ENCODE assay signal across 17 cellular contexts in the genomic region with DNA sequence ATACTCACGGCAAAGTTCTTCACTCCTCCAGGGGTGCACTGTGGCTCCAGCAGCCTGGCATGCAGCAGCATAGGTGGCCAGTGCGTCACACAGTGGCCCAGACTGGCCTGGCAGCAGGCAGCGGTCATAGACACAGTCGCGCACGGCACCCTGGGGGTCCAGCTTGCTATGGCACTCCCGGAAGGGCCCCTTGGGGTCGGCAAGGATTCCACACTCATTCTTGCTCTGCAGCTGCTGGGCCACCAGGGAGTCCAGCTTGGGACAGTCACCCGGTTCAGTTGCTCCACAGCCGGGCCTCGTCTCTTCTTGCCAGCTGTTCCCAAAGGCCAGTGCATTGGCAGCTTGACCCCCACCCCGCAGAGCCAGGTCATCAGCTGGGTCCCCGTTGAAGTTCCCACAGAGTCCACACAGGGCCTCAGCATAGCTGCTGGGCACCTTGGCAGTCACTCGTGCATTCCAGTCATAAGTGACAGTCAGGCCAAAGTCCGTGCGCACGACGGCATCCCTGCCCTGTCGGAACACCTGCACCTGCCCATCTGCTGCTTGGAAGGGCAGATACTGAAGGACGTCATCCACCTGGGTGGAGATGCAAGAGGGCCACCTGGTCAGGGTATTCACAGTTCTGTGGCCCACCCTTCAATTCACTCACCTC. TPM values are rescaled to one million over a fixed set of nuclear protein-coding genes. Genes with fewer than 3 reads are reported as not detected.
DNase-seq lines count a peak whose midpoint lies in the region; ATAC-seq and TF ChIP-seq lines count a peak whose summit lies in the region.
"Had no signal": no experiment of that assay in that cellular context is flagged by ENCODE, and none has a peak within 500 bp of the region (broad histone marks: within the 10 kb centered on the region; RNA-seq: fewer than 3 reads in every experiment).

No MANE protein-coding gene starts in this region.

- no peak for ATAC-seq in activated naive CD8-positive, alpha-beta T cell treated with anti-CD3 and anti-CD28 coated beads, Interleukin-2, amount 50 U/mL, for 24 hours
- ATAC-seq in upper lobe of right lung (no peak), HG03571 (IDR thresholded peaks at IDR 0.05; ENCODE audit: unreplicated experiment) (no peak)
- ATAC-seq: A549 had no signal

- intact Hi-C loops in upper lobe of right lung (cut with DNase I): no loop called here

- H3K4me1 Mint-ChIP-seq in activated naive CD8-positive, alpha-beta T cell (ENCODE audit: low read depth): peaks cover 22% of the 10 kb centered on the region
- peaks cover 1% of the 10 kb centered on the region for H3K4me1 Mint-ChIP-seq in activated naive CD8-positive, alpha-beta T cell treated with anti-CD3 and anti-CD28 coated beads, Interleukin-2, amount 50 U/mL, for 24 hours
- peaks cover 4 to 11% (median 11%) of the 10 kb centered on the region in 3 donors for H3K4me1 Mint-ChIP-seq in CD8-positive, alpha-beta memory T cell

- H3K27me3 ChIP-seq in neuronal stem cell (ENCODE audit: control insufficient read depth in 3 of 3, insufficient read depth in 3 of 3, low read depth in 1 of 3, low read length in 3 of 3) (no peaks in the 10 kb centered on the region), upper lobe of right lung (peaks cover 17% of the 10 kb centered on the region)
- H3K27me3 ChIP-seq in CD8-positive, alpha-beta memory T cell (ENCODE audit: insufficient read depth, low read length, poor library complexity, severe bottlenecking): no peaks in the 10 kb centered on the region

- H3K9ac ChIP-seq in neuronal stem cell (ENCODE audit: low read depth, low read length, poor library complexity): peak overlapping the region; percentile 30

- WGBS in neuronal stem cell (ENCODE audit: extremely low coverage in 2 of 2, insufficient read length in 2 of 2, insufficient replicate concordance in 1 of 2), 2 donors: no CpG with 5 or more reads among the region's 20 CpGs

- no peak overlapping the region for H2BK15ac ChIP-seq in neuronal stem cell (ENCODE audit: low read length)

- no peak for TF ChIP-seq CTCF in upper lobe of right lung (IDR thresholded peaks at IDR 0.05)

- no peak overlapping the region for H3K4me3 Mint-ChIP-seq in activated naive CD8-positive, alpha-beta T cell
- H3K4me3 Mint-ChIP-seq in activated naive CD8-positive, alpha-beta T cell treated with anti-CD3 and anti-CD28 coated beads, Interleukin-2, amount 50 U/mL, for 24 hours: no peak overlapping the region
- H3K4me3 Mint-ChIP-seq in CD8-positive, alpha-beta memory T cell: no peak overlapping the region

- H3K9me3 ChIP-seq in neuronal stem cell (replicated peaks in 1 of 2; ENCODE audit: control insufficient read depth in 2 of 2, insufficient read depth in 1 of 2, low read depth in 1 of 2, low read length in 2 of 2): no peaks in the 10 kb centered on the region
- no peaks in the 10 kb centered on the region for H3K9me3 ChIP-seq in upper lobe of right lung
- H3K9me3 ChIP-seq in CD8-positive, alpha-beta memory T cell (ENCODE audit: low read length): no peaks in the 10 kb centered on the region

- CTCF ChIA-PET in CD8-positive, alpha-beta memory T cell (lab: Charles Lee): interaction anchor here (2.7 kb wide), 1 partner anchor 56 kb away, joined by 17 read pairs; a partner anchor contains a TSS

- H3K36me3 ChIP-seq in neuronal stem cell (replicated peaks in 1 of 2; ENCODE audit: control insufficient read depth in 2 of 2, insufficient read depth in 2 of 2, low read length in 2 of 2) (no peaks in the 10 kb centered on the region), upper lobe of right lung (no peaks in the 10 kb centered on the region)
- no peaks in the 10 kb centered on the region for H3K36me3 ChIP-seq in CD8-positive, alpha-beta memory T cell (ENCODE audit: insufficient read depth, low read length)

- no peak overlapping the region for H2BK5ac ChIP-seq in neuronal stem cell (ENCODE audit: low read length)

- H3K79me1 ChIP-seq in neuronal stem cell (ENCODE audit: low read depth, low read length): peaks cover 4% of the 10 kb centered on the region

- peak overlapping the region; percentile 68 for H2AK5ac ChIP-seq in neuronal stem cell (ENCODE audit: low read depth, low read length)

- peak overlapping the region; percentile 75 for H2BK12ac ChIP-seq in neuronal stem cell (ENCODE audit: low read length)

- H3K4me2 ChIP-seq in neuronal stem cell (ENCODE audit: insufficient read depth, low read length, poor library complexity, severe bottlenecking): no peak overlapping the region
- H3K4me2 ChIP-seq: A549 had no signal

- H3K4ac ChIP-seq in neuronal stem cell (ENCODE audit: low read length): no peak overlapping the region

- H3K9me3 Mint-ChIP-seq in activated naive CD8-positive, alpha-beta T cell (ENCODE audit: low read depth): no peaks in the 10 kb centered on the region
- no peaks in the 10 kb centered on the region for H3K9me3 Mint-ChIP-seq in activated naive CD8-positive, alpha-beta T cell treated with anti-CD3 and anti-CD28 coated beads, Interleukin-2, amount 50 U/mL, for 24 hours
- H3K9me3 Mint-ChIP-seq in CD8-positive, alpha-beta memory T cell: no peaks in the 10 kb centered on the region

- H4K91ac ChIP-seq in neuronal stem cell (ENCODE audit: low read depth, low read length, poor library complexity): peak overlapping the region; percentile 75

- H3K27ac Mint-ChIP-seq in activated naive CD8-positive, alpha-beta T cell: peak overlapping the region; percentile 47
- H3K27ac Mint-ChIP-seq in activated naive CD8-positive, alpha-beta T cell treated with anti-CD3 and anti-CD28 coated beads, Interleukin-2, amount 50 U/mL, for 24 hours: no peak overlapping the region
- H3K27ac Mint-ChIP-seq in CD8-positive, alpha-beta memory T cell: peak overlapping the region in 1 of 8 donors; percentile 63

- peak overlapping the region; percentile 28 for H2BK120ac ChIP-seq in neuronal stem cell (ENCODE audit: low read depth, low read length)

- H3K27ac ChIP-seq in neuronal stem cell (replicated peaks; ENCODE audit: low read length) (no peak overlapping the region), upper lobe of right lung (no peak overlapping the region)
- no peak overlapping the region for H3K27ac ChIP-seq in CD8-positive, alpha-beta memory T cell (ENCODE audit: low read depth, low read length)
- H3K27ac ChIP-seq: C4-2B had no signal

- no peak overlapping the region for H3K4me3 ChIP-seq in neuronal stem cell (ENCODE audit: low read length in 2 of 2)
- no peak overlapping the region for H3K4me3 ChIP-seq in upper lobe of right lung
- H3K4me3 ChIP-seq in CD8-positive, alpha-beta memory T cell (ENCODE audit: low read length): no peak overlapping the region
- H3K4me3 ChIP-seq: A549 had no signal

- H3K4me1 ChIP-seq in neuronal stem cell (ENCODE audit: control insufficient read depth in 2 of 2, insufficient read depth in 1 of 2, low read depth in 1 of 2, low read length in 2 of 2): no peaks in the 10 kb centered on the region
- no peaks in the 10 kb centered on the region for H3K4me1 ChIP-seq in upper lobe of right lung
- H3K4me1 ChIP-seq in CD8-positive, alpha-beta memory T cell (ENCODE audit: insufficient read depth, low read length): no peaks in the 10 kb centered on the region

- POLR2A ChIA-PET in CD8-positive, alpha-beta memory T cell (lab: Charles Lee): no interaction called here

- H3K23ac ChIP-seq in neuronal stem cell (ENCODE audit: low read depth, low read length, poor library complexity): peak overlapping the region; percentile 75

- no peak overlapping the region for H2AFZ ChIP-seq in neuronal stem cell (ENCODE audit: low read length)

- peak overlapping the region; percentile 83 for H3K18ac ChIP-seq in neuronal stem cell (ENCODE audit: low read length)

- H4K8ac ChIP-seq in neuronal stem cell (ENCODE audit: low read depth, low read length): no peak overlapping the region

- H3K36me3 Mint-ChIP-seq in activated naive CD8-positive, alpha-beta T cell: peaks cover 9% of the 10 kb centered on the region
- no peaks in the 10 kb centered on the region for H3K36me3 Mint-ChIP-seq in activated naive CD8-positive, alpha-beta T cell treated with anti-CD3 and anti-CD28 coated beads, Interleukin-2, amount 50 U/mL, for 24 hours (ENCODE audit: low read depth)
- peaks cover 0 to 11% (median 1%) of the 10 kb centered on the region in 3 donors for H3K36me3 Mint-ChIP-seq in CD8-positive, alpha-beta memory T cell

- no peak overlapping the region for H3K14ac ChIP-seq in neuronal stem cell (ENCODE audit: low read length)

- no peak for DNase-seq in activated naive CD8-positive, alpha-beta T cell treated with anti-CD3 and anti-CD28 coated beads, Interleukin-2, amount 50 U/mL, for 24 hours
- peak; percentile 2 for DNase-seq in iPS-NIHi11 (ENCODE audit: low spot score)
- DNase-seq in neuronal stem cell (ENCODE audit: low spot score): no peak
- DNase-seq in upper lobe of right lung: peak; percentile 51
- DNase-seq in CD8-positive, alpha-beta memory T cell: no peak
- DNase-seq in NCI-H146 treated with DMSO at 0.1 percent for 48 hours (lab: John Stamatoyannopoulos, UW; ENCODE audit: unreplicated experiment): no peak
- DNase-seq: DND-41, GDM1, GOT3, MM.1S, NCI-H2029, NCI-H524, SHP77 treated with DMSO at 0.1 percent for 48 hours had no signal

- H3K27me3 Mint-ChIP-seq in activated naive CD8-positive, alpha-beta T cell: no peaks in the 10 kb centered on the region
- H3K27me3 Mint-ChIP-seq in activated naive CD8-positive, alpha-beta T cell treated with anti-CD3 and anti-CD28 coated beads, Interleukin-2, amount 50 U/mL, for 24 hours: no peaks in the 10 kb centered on the region
- no peaks in the 10 kb centered on the region for H3K27me3 Mint-ChIP-seq in CD8-positive, alpha-beta memory T cell

RNA-seq across cellular contexts. Expression of a gene that starts 20.6 kb away (rescaled TPM):
- polyA plus RNA-seq in neuronal stem cell (2013, experiment 1 of 2): 0.28 TPM
- polyA plus RNA-seq in neuronal stem cell (2013, experiment 2 of 2): 0.29 TPM
- 10.3 TPM for total RNA-seq in upper lobe of right lung
- total RNA-seq in CD8-positive, alpha-beta memory T cell: 1 to 10 TPM; 7.0 to 7.9 TPM
- 2.7 TPM for polyA plus RNA-seq in CD8-positive, alpha-beta memory T cell

RNA-seq across cellular contexts. Expression of a gene that starts 57.2 kb away (rescaled TPM):
- polyA plus RNA-seq in neuronal stem cell (2013, experiment 1 of 2): 53.0 TPM
- 55.0 TPM for polyA plus RNA-seq in neuronal stem cell (2013, experiment 2 of 2)
- total RNA-seq in upper lobe of right lung: 60.5 TPM
- total RNA-seq in CD8-positive, alpha-beta memory T cell: 100 to 1,000 TPM; 170 to 179 TPM
- 114 TPM for polyA plus RNA-seq in CD8-positive, alpha-beta memory T cell

Comparison
In these comparisons a context has a peak if more than half of its experiments do, and no peak if none do; other contexts are left out.
1. DNase-seq: peak in iPS-NIHi11 (single experiment) and upper lobe of right lung (single experiment); none in activated naive CD8-positive, alpha-beta T cell treated with anti-CD3 and anti-CD28 coated beads, Interleukin-2, amount 50 U/mL, for 24 hours (single experiment), neuronal stem cell (single experiment), CD8-positive, alpha-beta memory T cell (0 of 5) and NCI-H146 treated with DMSO at 0.1 percent for 48 hours (single experiment).